In genomic region chr22:37462426-37462825, GRCh38 we compare ENCODE assay signal across 25 cellular contexts. TPM values are rescaled to one million over a fixed set of nuclear protein-coding genes. Genes with fewer than 3 reads are reported as not detected.
"Had no signal": no experiment of that assay in that cellular context is flagged by ENCODE, and none has a peak within 500 bp of the region (broad histone marks: within the 10 kb centered on the region; RNA-seq: fewer than 3 reads in every experiment).

No MANE protein-coding gene starts in this region.

- ATAC-seq: activated CD4-positive, alpha-beta T cell treated with anti-CD3 and anti-CD28 coated beads for 36 hours; activated CD8-positive, alpha-beta T cell treated with anti-CD3 and anti-CD28 coated beads, Interleukin-2, amount 10 ng/mL, durations not matched to agents 7 days and 5 days; activated naive CD4-positive, alpha-beta T cell treated with anti-CD3 and anti-CD28 coated beads, Interleukin-2, amount 50 U/mL, for 72 hours; activated naive CD8-positive, alpha-beta T cell treated with anti-CD3 and anti-CD28 coated beads, Interleukin-2, amount 50 U/mL, for 24 hours; activated T-cell treated with anti-CD3 and anti-CD28 coated beads, Interleukin-2, amount 50 U/mL, for 4 hours; body of pancreas; Panc1; T-helper 17 cell had no signal

- H3K27me3 ChIP-seq: ascending aorta, body of pancreas, SJCRH30 had no signal

- H3K4me3 ChIP-seq: ascending aorta, body of pancreas, K562, SJCRH30 had no signal

- H3K9me3 ChIP-seq: ascending aorta, body of pancreas, SJCRH30 had no signal

- DNase-seq: activated CD4-positive, alpha-beta T cell treated with anti-CD3 and anti-CD28 coated beads, Interleukin-2, amount 50 U/mL, for 4 hours; activated CD8-positive, alpha-beta memory T cell treated with anti-CD3 and anti-CD28 coated beads, Interleukin-2, amount 50 U/mL, for 48 hours; activated effector memory CD4-positive, alpha-beta T cell treated with anti-CD3 and anti-CD28 coated beads, Interleukin-2, amount 50 U/mL, for 16 hours; activated naive CD4-positive, alpha-beta T cell treated with Interleukin-2 at 50 U/mL for 16 hours; activated naive CD8-positive, alpha-beta T cell treated with anti-CD3 and anti-CD28 coated beads, Interleukin-2, amount 50 U/mL, for 24 hours; activated T-cell treated with anti-CD3 and anti-CD28 coated beads, Interleukin-2, amount 50 U/mL, for 4 hours; amniotic stem cell; cortex of kidney; MM.1S; NCI-H2107; NCI-H226; NCI-H510A treated with DMSO at 0.1 percent for 48 hours; NCI-H748 treated with DMSO at 0.1 percent for 48 hours; Right ventricle myocardium superior; T-helper 17 cell; T1000 had no signal

- H3K4me1 ChIP-seq: ascending aorta, body of pancreas had no signal

- H3K27ac ChIP-seq: ascending aorta, body of pancreas, SJCRH30, VCaP had no signal

- H3K36me3 ChIP-seq: ascending aorta, SJCRH30 had no signal

RNA-seq across cellular contexts. Expression of gene ELFN2, which starts 35.1 kb away (rescaled TPM):
- total RNA-seq: ascending aorta, K562 had no signal

RNA-seq across cellular contexts. Expression of gene CARD10, which starts 56.8 kb away (rescaled TPM):
- total RNA-seq: activated CD4-positive, alpha-beta T cell treated with anti-CD3 and anti-CD28 coated beads for 36 hours had no signal
